23 cellular contexts compared by ENCODE assay signal in genomic region chrX:115687595-115687994, GRCh38.
"Had no signal": no experiment of that assay in that cellular context is flagged by ENCODE, and none has a peak within 500 bp of the region (broad histone marks: within the 10 kb centered on the region; RNA-seq: fewer than 3 reads in every experiment).

No MANE protein-coding gene starts in this region.

- H3K9me3 ChIP-seq: heart right ventricle, prostate gland, right lobe of liver, spleen, tibial artery, upper lobe of left lung, vagina had no signal

- H3K27ac Mint-ChIP-seq: stimulated activated memory B cell treated with anti-CD40 and anti-IgM and Interleukin-4, amounts not matched to agents 10 μg/mL and 1 μg/mL and 100 μg/mL, for 72 hours; stimulated activated naive CD8-positive, alpha-beta T cell treated with anti-CD3 and anti-CD28 coated beads, Interleukin-15, Interleukin-2, amounts not matched to agents 100 ng/mL and 50 ng/mL, for 24 hours had no signal

- ATAC-seq: esophagus mucosa; heart right ventricle; left colon; left ventricle myocardium superior; right lobe of liver; stimulated activated memory B cell treated with anti-CD40 and anti-IgM and Interleukin-4, amounts not matched to agents 10 μg/mL and 1 μg/mL and 100 μg/mL, for 72 hours had no signal

- H3K27me3 ChIP-seq: right lobe of liver, spleen, tibial artery, upper lobe of left lung, vagina had no signal

- H2AFZ ChIP-seq: parathyroid adenoma had no signal

- H3K27ac ChIP-seq: coronary artery, heart right ventricle, parathyroid adenoma, prostate gland, right lobe of liver, spleen, tibial artery, upper lobe of left lung, vagina had no signal

- H3K4me1 ChIP-seq: parathyroid adenoma, prostate gland, right lobe of liver, spleen, vagina had no signal

- H3K36me3 ChIP-seq: heart right ventricle, prostate gland, right lobe of liver, spleen, tibial artery, upper lobe of left lung, vagina had no signal

- H3K4me1 Mint-ChIP-seq: stimulated activated memory B cell treated with anti-CD40 and anti-IgM and Interleukin-4, amounts not matched to agents 10 μg/mL and 1 μg/mL and 100 μg/mL, for 72 hours had no signal

- H3K79me2 ChIP-seq: parathyroid adenoma had no signal

- H3K27me3 Mint-ChIP-seq: stimulated activated memory B cell treated with anti-CD40 and anti-IgM and Interleukin-4, amounts not matched to agents 10 μg/mL and 1 μg/mL and 100 μg/mL, for 72 hours; stimulated activated naive CD8-positive, alpha-beta T cell treated with anti-CD3 and anti-CD28 coated beads, Interleukin-15, Interleukin-2, amounts not matched to agents 100 ng/mL and 50 ng/mL, for 24 hours had no signal

- H3K9ac ChIP-seq: parathyroid adenoma had no signal

- H3K4me3 Mint-ChIP-seq: naive B cell; stimulated activated memory B cell treated with anti-CD40 and anti-IgM and Interleukin-4, amounts not matched to agents 10 μg/mL and 1 μg/mL and 100 μg/mL, for 72 hours; stimulated activated naive CD8-positive, alpha-beta T cell treated with anti-CD3 and anti-CD28 coated beads, Interleukin-15, Interleukin-2, amounts not matched to agents 100 ng/mL and 50 ng/mL, for 24 hours had no signal

- H3K4me3 ChIP-seq: coronary artery, heart right ventricle, lung, prostate gland, right lobe of liver, spleen, tibial artery, upper lobe of left lung, vagina had no signal

- H3K36me3 Mint-ChIP-seq: naive B cell; stimulated activated memory B cell treated with anti-CD40 and anti-IgM and Interleukin-4, amounts not matched to agents 10 μg/mL and 1 μg/mL and 100 μg/mL, for 72 hours had no signal

- DNase-seq: effector CD4-positive, alpha-beta T cell; heart right ventricle; kidney; left colon; left ventricle myocardium superior; mesenchymal stem cell; naive B cell; occipital lobe; right lobe of liver; spleen; stimulated activated CD4-positive, alpha-beta T cell treated with anti-CD3 and anti-CD28 coated beads, Interleukin-15, amount 100 ng/mL, for 24 hours; stimulated activated CD4-positive, alpha-beta T cell treated with anti-CD3 and anti-CD28 coated beads, Interleukin-1b, Interleukin-23, amount 100 ng/mL, for 48 hours; stimulated activated CD4-positive, alpha-beta T cell treated with anti-CD3 and anti-CD28 coated beads, Interleukin-4, amount 100 ng/mL, for 24 hours; tibial artery; upper lobe of left lung had no signal

- H3K9me3 Mint-ChIP-seq: naive B cell; stimulated activated memory B cell treated with anti-CD40 and anti-IgM and Interleukin-4, amounts not matched to agents 10 μg/mL and 1 μg/mL and 100 μg/mL, for 72 hours; stimulated activated naive CD8-positive, alpha-beta T cell treated with anti-CD3 and anti-CD28 coated beads, Interleukin-15, Interleukin-2, amounts not matched to agents 100 ng/mL and 50 ng/mL, for 24 hours had no signal
